Comparison of ENCODE assay signal across 12 cellular contexts in genomic region chr1:12183095-12183794, GRCh38. TPM values are rescaled to one million over a fixed set of nuclear protein-coding genes. Genes with fewer than 3 reads are reported as not detected.
DNase-seq lines count a peak whose midpoint lies in the region; ATAC-seq and TF ChIP-seq lines count a peak whose summit lies in the region.
"Had no signal": no experiment of that assay in that cellular context is flagged by ENCODE, and none has a peak within 500 bp of the region (broad histone marks: within the 10 kb centered on the region; RNA-seq: fewer than 3 reads in every experiment).

No MANE protein-coding gene starts in this region.

- peak overlapping the region in 8 of 10 donors; percentile 2 to 100 (median 58) for H3K27ac Mint-ChIP-seq in naive thymus-derived CD8-positive, alpha-beta T cell
- H3K27ac Mint-ChIP-seq in glutamatergic neuron (ENCODE audit: unreplicated experiment) = no peak overlapping the region
- H3K27ac Mint-ChIP-seq: WTC11 had no signal

- no peaks in the 10 kb centered on the region for H3K36me3 Mint-ChIP-seq in naive thymus-derived CD8-positive, alpha-beta T cell
- no peaks in the 10 kb centered on the region for H3K36me3 Mint-ChIP-seq in glutamatergic neuron (ENCODE audit: unreplicated experiment)
- H3K36me3 Mint-ChIP-seq: WTC11 had no signal

- no peaks in the 10 kb centered on the region for H3K36me3 ChIP-seq in upper lobe of left lung

- no peaks in the 10 kb centered on the region for H3K9me3 ChIP-seq in upper lobe of left lung

- ATAC-seq in Right ventricle myocardium inferior = no peak
- ATAC-seq in left ventricle myocardium superior = no peak
- ATAC-seq in naive thymus-derived CD8-positive, alpha-beta T cell = no peak
- no peak for ATAC-seq in upper lobe of left lung (ENCODE audit: low FRiP score in 2 of 2)
- no peak for ATAC-seq in HG03045 (IDR thresholded peaks at IDR 0.05; ENCODE audit: unreplicated experiment)
- ATAC-seq: WTC11 had no signal

- no peak for TF ChIP-seq EP300 in upper lobe of left lung (IDR thresholded peaks at IDR 0.05)

- no peak overlapping the region for H3K4me3 Mint-ChIP-seq in naive thymus-derived CD8-positive, alpha-beta T cell
- no peak overlapping the region for H3K4me3 Mint-ChIP-seq in glutamatergic neuron (ENCODE audit: unreplicated experiment)
- H3K4me3 Mint-ChIP-seq: WTC11 had no signal

- H3K4me1 Mint-ChIP-seq in naive thymus-derived CD8-positive, alpha-beta T cell = peaks cover 33 to 82% (median 57%) of the 10 kb centered on the region in 4 donors
- H3K4me1 Mint-ChIP-seq in glutamatergic neuron (ENCODE audit: low read depth, unreplicated experiment) = no peaks in the 10 kb centered on the region

- POLR2A ChIA-PET in naive thymus-derived CD8-positive, alpha-beta T cell (lab: Charles Lee) = interaction anchor here (0.7 to 1.3 kb wide), 4 partner anchors 9 to 50 kb away, joined by 3 to 4 read pairs (median 3); no protein-coding TSS in a partner anchor

- no peaks in the 10 kb centered on the region for H3K27me3 ChIP-seq in upper lobe of left lung

- TF ChIP-seq CTCF in upper lobe of left lung (IDR thresholded peaks at IDR 0.05) (no peak), glutamatergic neuron (IDR thresholded peaks at IDR 0.05; ENCODE audit: partially characterized antibody, unreplicated experiment) (no peak)

- H3K9me3 Mint-ChIP-seq in naive thymus-derived CD8-positive, alpha-beta T cell = no peaks in the 10 kb centered on the region
- peaks cover 5% of the 10 kb centered on the region for H3K9me3 Mint-ChIP-seq in glutamatergic neuron (ENCODE audit: unreplicated experiment)
- H3K9me3 Mint-ChIP-seq: WTC11 had no signal

- peaks cover 86 to 100% (median 91%) of the 10 kb centered on the region in 4 donors for H3K4me1 ChIP-seq in upper lobe of left lung

- intact Hi-C loops in Right ventricle myocardium inferior (cut with DNase I) (loop anchor here (5.0 kb wide), 1 partner anchor 41 kb away; no protein-coding TSS in a partner anchor), left ventricle myocardium superior (cut with micrococcal nuclease) (no loop called here)

- no peak for TF ChIP-seq POLR2A in upper lobe of left lung (IDR thresholded peaks at IDR 0.05)

- DNase-seq in Right ventricle myocardium inferior (ENCODE audit: missing footprints) = peak; percentile 63
- no peak for DNase-seq in left ventricle myocardium superior
- no peak for DNase-seq in naive thymus-derived CD8-positive, alpha-beta T cell
- no peak for DNase-seq in upper lobe of left lung
- no peak for DNase-seq in glutamatergic neuron
- DNase-seq in NCI-H2171 (lab: John Stamatoyannopoulos, UW) = no peak
- DNase-seq: cerebellar nuclear complex, NCI-H1417 treated with DMSO at 0.1 percent for 48 hours had no signal

- no peak overlapping the region for H3K4me3 ChIP-seq in upper lobe of left lung

- H3K27me3 Mint-ChIP-seq in naive thymus-derived CD8-positive, alpha-beta T cell = no peaks in the 10 kb centered on the region
- peaks cover 7% of the 10 kb centered on the region for H3K27me3 Mint-ChIP-seq in glutamatergic neuron (ENCODE audit: unreplicated experiment)

- H3K27ac ChIP-seq in cingulate gyrus (ENCODE audit: low read depth, low read length) (peak overlapping the region; percentile 29), upper lobe of left lung (peak overlapping the region; percentile 89 to 97 (median 95))

- 84 to 89% methylated on average over 7 of the region's 7 CpGs for WGBS in upper lobe of left lung, 2 donors

RNA-seq across cellular contexts. Expression of gene TNFRSF1B, which starts 16.5 kb away (rescaled TPM):
- total RNA-seq in Right ventricle myocardium inferior (19.0 TPM), left ventricle myocardium superior (13.0 TPM), upper lobe of left lung (100 to 1,000 TPM in 1 of 6 donors, 10 to 100 TPM in 5; 28.3 to 113 (median 58.5) TPM), glutamatergic neuron (ENCODE audit: unreplicated experiment) (5.1 TPM)
- total RNA-seq in naive thymus-derived CD8-positive, alpha-beta T cell = 10 to 100 TPM; 16.5 to 18.4 TPM
- 10 to 100 TPM; 19.7 to 64.6 (median 21.8) TPM for polyA plus RNA-seq in naive thymus-derived CD8-positive, alpha-beta T cell
- polyA plus RNA-seq: neural cell had no signal

RNA-seq across cellular contexts. Expression of gene VPS13D, which starts 46.6 kb away (rescaled TPM):
- total RNA-seq in Right ventricle myocardium inferior (105 TPM), left ventricle myocardium superior (112 TPM), upper lobe of left lung (100 to 1,000 TPM in 2 of 6 donors, 10 to 100 TPM in 4; 54.9 to 181 (median 87.9) TPM), glutamatergic neuron (ENCODE audit: unreplicated experiment) (32.8 TPM)
- total RNA-seq in naive thymus-derived CD8-positive, alpha-beta T cell = 10 to 100 TPM; 63.0 to 64.9 TPM
- 1 to 10 TPM; 5.3 to 7.5 (median 5.4) TPM for polyA plus RNA-seq in naive thymus-derived CD8-positive, alpha-beta T cell
